ENCODE assay signal across 33 cellular contexts in genomic region chr10:63412304-63412703, GRCh38.
"Had no signal": no experiment of that assay in that cellular context is flagged by ENCODE, and none has a peak within 500 bp of the region (broad histone marks: within the 10 kb centered on the region; RNA-seq: fewer than 3 reads in every experiment).

No MANE protein-coding gene starts in this region.

- H3K27ac ChIP-seq: body of pancreas, epithelial cell of prostate, esophagus squamous epithelium, gastroesophageal sphincter, heart right ventricle, WERI-Rb-1 had no signal

- ATAC-seq: activated CD4-positive, CD25-positive, alpha-beta regulatory T cell treated with anti-CD3 and anti-CD28 coated beads, Interleukin-2, amount 50 U/mL, for 24 hours; activated CD8-positive, alpha-beta T cell treated with anti-CD3 and anti-CD28 coated beads for 36 hours; activated naive CD4-positive, alpha-beta T cell treated with anti-CD3 and anti-CD28 coated beads, Interleukin-2, amount 50 U/mL, for 72 hours; activated T-cell treated with anti-CD3 and anti-CD28 coated beads, Interleukin-2, amount 50 U/mL, for 4 hours; activated T-helper 17 cell treated with anti-CD3 and anti-CD28 coated beads, Interleukin-2, amount 50 U/mL, for 72 hours; body of pancreas; gastroesophageal sphincter; heart right ventricle; T-cell had no signal

- H3K9me3 ChIP-seq: body of pancreas, esophagus squamous epithelium, gastroesophageal sphincter, heart right ventricle had no signal

- FAIRE-seq: colon, endometrium, endothelial cell of umbilical vein had no signal

- H3K36me3 ChIP-seq: esophagus squamous epithelium, gastroesophageal sphincter, WERI-Rb-1 had no signal

- H3K27me3 ChIP-seq: body of pancreas, esophagus squamous epithelium, gastroesophageal sphincter, heart right ventricle had no signal

- DNase-seq: activated B cell treated with CpG ODN at 0.5 μM for 24 hours; activated CD4-positive, alpha-beta T cell treated with anti-CD3 and anti-CD28 coated beads for 48 hours; activated CD4-positive, alpha-beta T cell treated with anti-CD3 and anti-CD28 coated beads, Interleukin-2, amount 50 U/mL, for 1 hour; activated CD4-positive, alpha-beta T cell treated with anti-CD3 and anti-CD28 coated beads, Interleukin-2, amount 50 U/mL, for 48 hours; activated CD8-positive, alpha-beta memory T cell treated with anti-CD3 and anti-CD28 coated beads for 24 hours; activated CD8-positive, alpha-beta T cell treated with anti-CD3 and anti-CD28 coated beads for 36 hours; activated effector memory CD4-positive, alpha-beta T cell treated with anti-CD3 and anti-CD28 coated beads, Interleukin-2, amount 50 U/mL, for 16 hours; activated naive CD4-positive, alpha-beta T cell treated with anti-CD3 and anti-CD28 coated beads for 36 hours; activated naive CD8-positive, alpha-beta T cell treated with anti-CD3 and anti-CD28 coated beads, Interleukin-2, amount 10 ng/mL, durations not matched to agents 7 days and 5 days; activated T-cell treated with anti-CD3 and anti-CD28 coated beads, Interleukin-2, amount 50 U/mL, for 4 hours; amniotic stem cell; aorta; body of pancreas; central memory CD4-positive, alpha-beta T cell; cerebellar nuclear complex; cortex of kidney; dermis blood vessel endothelial cell; effector CD4-positive, alpha-beta T cell; esophagus squamous epithelium; foreskin melanocyte; heart right ventricle; SW 1271; T-cell; T-helper 9 cell; WERI-Rb-1 had no signal

- H3K4me3 ChIP-seq: body of pancreas, esophagus squamous epithelium, gastroesophageal sphincter, heart right ventricle had no signal
